Comparison of ENCODE assay signal across 15 cellular contexts in the genomic region with DNA sequence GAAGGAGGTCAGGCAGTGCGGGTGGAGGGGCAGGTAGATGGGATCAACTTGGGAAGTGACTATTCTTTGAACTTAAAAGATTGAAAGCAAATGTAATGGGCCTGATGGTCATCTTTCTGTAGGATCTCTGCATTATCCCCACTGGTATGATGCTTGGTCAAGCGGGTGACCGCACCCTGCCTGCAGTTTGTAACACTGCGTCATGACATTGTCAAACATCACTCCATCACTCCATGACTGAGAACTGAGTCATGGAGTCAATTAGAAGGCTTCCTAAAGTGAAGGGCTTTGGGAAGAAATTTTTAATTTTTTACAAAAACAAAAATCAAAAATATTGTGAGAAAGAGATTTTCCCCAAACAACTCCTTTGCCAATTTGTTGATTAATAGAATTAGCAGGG.
DNase-seq lines count a peak whose midpoint lies in the region; ATAC-seq and TF ChIP-seq lines count a peak whose summit lies in the region.
"Had no signal": no experiment of that assay in that cellular context is flagged by ENCODE, and none has a peak within 500 bp of the region (broad histone marks: within the 10 kb centered on the region; RNA-seq: fewer than 3 reads in every experiment).

No MANE protein-coding gene starts in this region.

- DNase-seq in AG08395 (ENCODE audit: low spot score) (peak; percentile 62), LHCN-M2 (ENCODE audit: low read depth) (peak; percentile 85), mammary epithelial cell (peak; percentile 86), kidney glomerular epithelial cell (lab: John Stamatoyannopoulos, UW) (peak; percentile 44), NCI-H2227 treated with DMSO at 0.1 percent for 48 hours (lab: John Stamatoyannopoulos, UW) (no peak), omental fat pad (ENCODE audit: low spot score) (no peak), NCI-H1930 (lab: John Stamatoyannopoulos, UW) (no peak)
- DNase-seq in activated naive CD4-positive, alpha-beta T cell treated with anti-CD3 and anti-CD28 coated beads, Interleukin-2, amount 50 U/mL, for 72 hours (ENCODE audit: low spot score in 2 of 2), result no peak
- DNase-seq: activated CD4-positive, alpha-beta T cell treated with anti-CD3 and anti-CD28 coated beads for 36 hours; body of pancreas; GOT3; NCI-H187 treated with DMSO at 0.1 percent for 48 hours; stimulated activated CD4-positive, alpha-beta T cell treated with anti-CD3 and anti-CD28 coated beads, Interleukin-4, amount 100 ng/mL, for 1 hour; stimulated activated naive B cell treated with anti-CD40 and anti-IgM and Interleukin-4, amounts not matched to agents 10 μg/mL and 1 μg/mL and 100 μg/mL, for 72 hours had no signal

- no peaks in the 10 kb centered on the region for H3K36me3 ChIP-seq in mammary epithelial cell (ENCODE audit: insufficient read depth, low read length)
- H3K36me3 ChIP-seq: BLaER1 had no signal

- TF ChIP-seq CTCF in mammary epithelial cell (conservative IDR thresholded peaks at IDR 0.05 in 1 of 2, IDR thresholded peaks at IDR 0.05 in 1 of 2; ENCODE audit: extremely low read depth in 1 of 2, insufficient read depth in 1 of 2, low read depth in 1 of 2, low read length in 2 of 2) (no peak), omental fat pad (IDR thresholded peaks at IDR 0.05) (no peak)

- BruUV-seq in mammary epithelial cell (replicated peaks; lab: Mats Ljungman, UMichigan), result no TSS peak

- H2AFZ ChIP-seq in mammary epithelial cell (ENCODE audit: low read depth, low read length), result no peak overlapping the region

- dilution Hi-C loops in mammary epithelial cell (cut with HindIII; ENCODE audit: low sequenced_read_pairs), result no loop called here

- intact Hi-C loops in mammary epithelial cell (cut with micrococcal nuclease), result no loop called here

- H3K9ac ChIP-seq in mammary epithelial cell (ENCODE audit: insufficient read depth, low read length), result no peak overlapping the region
- H3K9ac ChIP-seq: BLaER1 had no signal

- in situ Hi-C loops in mammary epithelial cell (cut with MboI; ENCODE audit: low sequenced_read_pairs in 2 of 2), result loop anchor here in 1 of 2 donors (5.0 kb wide), 1 partner anchor 122 kb away; no protein-coding TSS in a partner anchor

- H3K4me1 ChIP-seq in mammary epithelial cell (ENCODE audit: insufficient read depth, low read length), result peaks cover 34% of the 10 kb centered on the region
- H3K4me1 ChIP-seq: BLaER1, body of pancreas had no signal

- CTCF ChIA-PET in mammary epithelial cell (lab: Charles Lee; ENCODE audit: low non-redundant PET), result interaction anchor here (0.7 kb wide), 1 partner anchor 124 kb away, joined by 6 read pairs; no protein-coding TSS in a partner anchor

- no peaks in the 10 kb centered on the region for H3K27me3 ChIP-seq in mammary epithelial cell (ENCODE audit: insufficient read depth, low read length)
- H3K27me3 ChIP-seq: BLaER1, body of pancreas had no signal

- H3K27ac ChIP-seq in mammary epithelial cell (ENCODE audit: insufficient read depth, low read depth, low read length), result peak overlapping the region; percentile 95
- H3K27ac ChIP-seq: BLaER1, body of pancreas had no signal

- H3K4me3 ChIP-seq in mammary epithelial cell (replicated peaks in 1 of 3; ENCODE audit: insufficient read depth in 1 of 3, low read depth in 2 of 3, low read length in 3 of 3), result no peak overlapping the region
- H3K4me3 ChIP-seq: BLaER1, body of pancreas had no signal

- H3K4me2 ChIP-seq in mammary epithelial cell (ENCODE audit: insufficient read depth, low read depth, low read length), result peak overlapping the region; percentile 17
- H3K4me2 ChIP-seq: BLaER1 had no signal

- H3K36me3 Mint-ChIP-seq in activated naive CD4-positive, alpha-beta T cell treated with anti-CD3 and anti-CD28 coated beads, Interleukin-2, amount 50 U/mL, for 72 hours, result no peaks in the 10 kb centered on the region
- H3K36me3 Mint-ChIP-seq: stimulated activated naive B cell treated with anti-CD40 and anti-IgM and Interleukin-4, amounts not matched to agents 10 μg/mL and 1 μg/mL and 100 μg/mL, for 72 hours had no signal

- H4K20me1 ChIP-seq in mammary epithelial cell (ENCODE audit: insufficient read depth, low read length), result no peaks in the 10 kb centered on the region
- H4K20me1 ChIP-seq: BLaER1 had no signal

- no peak for ATAC-seq in activated naive CD4-positive, alpha-beta T cell treated with anti-CD3 and anti-CD28 coated beads, Interleukin-2, amount 50 U/mL, for 72 hours
- ATAC-seq in omental fat pad (ENCODE audit: low FRiP score), result no peak
- ATAC-seq: activated CD4-positive, alpha-beta T cell treated with anti-CD3 and anti-CD28 coated beads for 36 hours; body of pancreas; stimulated activated naive B cell treated with anti-CD40 and anti-IgM and Interleukin-4, amounts not matched to agents 10 μg/mL and 1 μg/mL and 100 μg/mL, for 72 hours had no signal

- 48% methylated on average over 4 of the region's 4 CpGs for WGBS in mammary epithelial cell (ENCODE audit: low coverage, missing lambda C conversion rate)

- H3K79me2 ChIP-seq in mammary epithelial cell (ENCODE audit: insufficient read depth, low read length), result no peaks in the 10 kb centered on the region

- no peak overlapping the region for H3K27ac Mint-ChIP-seq in activated naive CD4-positive, alpha-beta T cell treated with anti-CD3 and anti-CD28 coated beads, Interleukin-2, amount 50 U/mL, for 72 hours
- H3K27ac Mint-ChIP-seq: activated CD4-positive, alpha-beta T cell treated with anti-CD3 and anti-CD28 coated beads for 36 hours; stimulated activated naive B cell treated with anti-CD40 and anti-IgM and Interleukin-4, amounts not matched to agents 10 μg/mL and 1 μg/mL and 100 μg/mL, for 72 hours had no signal

- no peaks in the 10 kb centered on the region for H3K9me3 ChIP-seq in mammary epithelial cell (replicated peaks; ENCODE audit: insufficient read depth, low read length)
- H3K9me3 ChIP-seq: BLaER1, body of pancreas had no signal

- H3K9me3 Mint-ChIP-seq in activated naive CD4-positive, alpha-beta T cell treated with anti-CD3 and anti-CD28 coated beads, Interleukin-2, amount 50 U/mL, for 72 hours, result no peaks in the 10 kb centered on the region

Comparison
In these comparisons a context has a peak if more than half of its experiments do, and no peak if none do; other contexts are left out.
1. DNase-seq: peak in AG08395 (single experiment), LHCN-M2 (single experiment), mammary epithelial cell (single experiment) and kidney glomerular epithelial cell (single experiment); none in NCI-H2227 treated with DMSO at 0.1 percent for 48 hours (single experiment), activated naive CD4-positive, alpha-beta T cell treated with anti-CD3 and anti-CD28 coated beads, Interleukin-2, amount 50 U/mL, for 72 hours (0 of 2), omental fat pad (single experiment) and NCI-H1930 (0 of 2).